Comparison of ENCODE assay signal across 13 cellular contexts in genomic region chr13:24505756-24506155, GRCh38. TPM values are rescaled to one million over a fixed set of nuclear protein-coding genes. Genes with fewer than 3 reads are reported as not detected.
A peak's percentile ranks its signal among the peaks of the same experiment; 100 is the strongest.
DNase-seq lines count a peak whose midpoint lies in the region; ATAC-seq and TF ChIP-seq lines count a peak whose summit lies in the region.
"Had no signal": no experiment of that assay in that cellular context is flagged by ENCODE, and none has a peak within 500 bp of the region (broad histone marks: within the 10 kb centered on the region; RNA-seq: fewer than 3 reads in every experiment).

No MANE protein-coding gene starts in this region.

- H2BK15ac ChIP-seq in IMR-90 (ENCODE audit: low read depth, low read length) = no peak overlapping the region

- peak overlapping the region; percentile 79 for H2AK9ac ChIP-seq in IMR-90 (replicated peaks; ENCODE audit: low read depth, low read length, poor library complexity)

- ATAC-seq in IMR-90 (ENCODE audit: low read depth) = no peak
- peak; percentile 42 for ATAC-seq in upper lobe of right lung
- ATAC-seq in GM19324 (IDR thresholded peaks at IDR 0.05; ENCODE audit: low FRiP score, unreplicated experiment) = no peak
- ATAC-seq in omental fat pad (ENCODE audit: low FRiP score) = no peak

- no peak overlapping the region for H3K18ac ChIP-seq in IMR-90 (ENCODE audit: low read depth, low read length)

- dilution Hi-C loops in IMR-90 (cut with HindIII; ENCODE audit: low sequenced_read_pairs, unreplicated experiment) = no loop called here

- TF ChIP-seq CTCF in IMR-90 (conservative IDR thresholded peaks at IDR 0.05; ENCODE audit: low read depth, low read length) (no peak), neutrophil (IDR thresholded peaks at IDR 0.05) (no peak), upper lobe of right lung (IDR thresholded peaks at IDR 0.05) (no peak), omental fat pad (IDR thresholded peaks at IDR 0.05) (no peak)

- CTCF ChIA-PET in IMR-90 (lab: Yijun Ruan, JAX) = no interaction called here

- no peak overlapping the region for H2BK5ac ChIP-seq in IMR-90 (ENCODE audit: low read depth, low read length, poor library complexity, severe bottlenecking)

- no peak overlapping the region for H3K4me2 ChIP-seq in IMR-90 (ENCODE audit: low read depth, low read length)
- H3K4me2 ChIP-seq: GM23338 had no signal

- H3K36me3 ChIP-seq in H7 (replicated peaks; ENCODE audit: control insufficient read depth, insufficient read depth, low read length) (no peaks in the 10 kb centered on the region), IMR-90 (ENCODE audit: control insufficient read depth, insufficient read depth, low read length) (peaks cover 10% of the 10 kb centered on the region), neutrophil (peaks cover 35% of the 10 kb centered on the region), upper lobe of right lung (peaks cover 22% of the 10 kb centered on the region)

- no peak overlapping the region for H3K4ac ChIP-seq in IMR-90 (ENCODE audit: low read depth, low read length)

- no peak overlapping the region for H4K91ac ChIP-seq in IMR-90 (ENCODE audit: insufficient read depth, low read depth, low read length)

- H3K79me1 ChIP-seq in IMR-90 (ENCODE audit: low read depth in 1 of 2, low read length in 2 of 2) = peaks cover 6 to 69% of the 10 kb centered on the region in 2 experiments

- H3K4me1 ChIP-seq in IMR-90 (ENCODE audit: control insufficient read depth, insufficient read depth, low read length) = peaks cover 16% of the 10 kb centered on the region
- H3K4me1 ChIP-seq in neutrophil (ENCODE audit: control insufficient read depth in 1 of 2, insufficient read depth in 1 of 2, low read depth in 1 of 2, low read length in 1 of 2) = peaks cover 48 to 75% of the 10 kb centered on the region in 2 experiments
- H3K4me1 ChIP-seq in upper lobe of right lung = peaks cover 4% of the 10 kb centered on the region
- H3K4me1 ChIP-seq: HAP-1 had no signal

- POLR2A ChIA-PET in IMR-90 (lab: Charles Lee; ENCODE audit: unreplicated experiment) = no interaction called here

- intact Hi-C loops in IMR-90 (cut with micrococcal nuclease) (no loop called here), upper lobe of right lung (cut with DNase I) (no loop called here)

- H3K4me3 ChIP-seq in H7 (ENCODE audit: insufficient read depth, low read depth, low read length) (no peak overlapping the region), IMR-90 (ENCODE audit: insufficient read depth, low read depth, low read length) (no peak overlapping the region), neutrophil (ENCODE audit: low read depth in 1 of 2, low read length in 1 of 2) (peak overlapping the region; percentile 23 to 32), upper lobe of right lung (no peak overlapping the region)
- H3K4me3 ChIP-seq: GM23338, HAP-1 had no signal

- peak; percentile 16 for DNase-seq in H7
- no peak for DNase-seq in IMR-90
- DNase-seq in upper lobe of right lung = no peak
- no peak for DNase-seq in omental fat pad (ENCODE audit: low spot score)
- no peak for DNase-seq in activated gamma-delta T cell treated with Interleukin-2 at 50 U/mL for 16 hours
- DNase-seq: C1 segment of cervical spinal cord; Calu3; CD4-positive, alpha-beta T cell; DMS 273 treated with DMSO at 0.1 percent for 48 hours had no signal

- in situ Hi-C loops in IMR-90 (cut with MboI; ENCODE audit: low sequenced_read_pairs) = no loop called here

- WGBS in IMR-90 (ENCODE audit: extremely low coverage in 2 of 2, insufficient read length in 1 of 2), 2 experiments = 96% methylated on average over 4 of the region's 20 CpGs; no CpG with 5 or more reads in 1 of the 2 experiments

- H3K9ac ChIP-seq in IMR-90 (ENCODE audit: low read depth, low read length) = no peak overlapping the region

- no peak overlapping the region for H3K23ac ChIP-seq in IMR-90 (ENCODE audit: low read depth, low read length)

- peaks cover 11% of the 10 kb centered on the region for H3K9me1 ChIP-seq in IMR-90 (ENCODE audit: insufficient read depth, low read length)

- peaks cover 21% of the 10 kb centered on the region for H4K20me1 ChIP-seq in IMR-90 (ENCODE audit: insufficient read depth, low read length)

- BruUV-seq in IMR-90 (replicated peaks; lab: Mats Ljungman, UMichigan) = no TSS peak

- no peak overlapping the region for H3K27ac ChIP-seq in IMR-90 (ENCODE audit: insufficient read depth, low read length)
- peak overlapping the region; percentile 99 for H3K27ac ChIP-seq in neutrophil
- H3K27ac ChIP-seq in upper lobe of right lung = peak overlapping the region; percentile 42

- no peak overlapping the region for H3K14ac ChIP-seq in IMR-90 (replicated peaks; ENCODE audit: low read depth, low read length)

- H2BK20ac ChIP-seq in IMR-90 (ENCODE audit: low read depth, low read length) = no peak overlapping the region

- H4K8ac ChIP-seq in IMR-90 (ENCODE audit: low read depth in 2 of 2, low read length in 2 of 2) = no peak overlapping the region

- no peak for TF ChIP-seq RAD21 in IMR-90 (IDR thresholded peaks at IDR 0.05; ENCODE audit: low read length)

- no peaks in the 10 kb centered on the region; the same call in 1 of the 2 replicates for H3K9me3 ChIP-seq in IMR-90 (ENCODE audit: control insufficient read depth, insufficient read depth, low read length)
- H3K9me3 ChIP-seq in neutrophil = no peaks in the 10 kb centered on the region
- no peaks in the 10 kb centered on the region for H3K9me3 ChIP-seq in upper lobe of right lung
- H3K9me3 ChIP-seq: HAP-1 had no signal

- H3K27me3 ChIP-seq in H7 (ENCODE audit: control insufficient read depth, insufficient read depth, low read length) = no peaks in the 10 kb centered on the region
- H3K27me3 ChIP-seq in IMR-90 (ENCODE audit: control insufficient read depth, insufficient read depth, low read length) = no peaks in the 10 kb centered on the region
- no peaks in the 10 kb centered on the region for H3K27me3 ChIP-seq in neutrophil
- H3K27me3 ChIP-seq in upper lobe of right lung = no peaks in the 10 kb centered on the region

- H3K56ac ChIP-seq in IMR-90 (ENCODE audit: extremely low read depth, insufficient read depth, low read length) = no peak overlapping the region

- H4K5ac ChIP-seq in IMR-90 (ENCODE audit: low read depth, low read length) = no peak overlapping the region

- H2AK5ac ChIP-seq in IMR-90 (ENCODE audit: low read depth, low read length) = no peak overlapping the region

- no peak for TF ChIP-seq POLR2A in IMR-90 (IDR thresholded peaks at IDR 0.05; ENCODE audit: low read depth, low read length)

- no peak overlapping the region for H2AFZ ChIP-seq in IMR-90 (replicated peaks; ENCODE audit: low read length, poor library complexity)
- H2AFZ ChIP-seq: GM23338 had no signal

- no peak overlapping the region for H2BK120ac ChIP-seq in IMR-90 (ENCODE audit: low read depth, low read length)

TF ChIP-seq in IMR-90, 13 proteins besides CTCF, POLR2A, EP300 and RAD21:
- TF ChIP-seq CEBPB (IDR thresholded peaks at IDR 0.05; ENCODE audit: low read depth, low read length) = no peak
- no peak for TF ChIP-seq RFX5 (IDR thresholded peaks at IDR 0.05; ENCODE audit: low read depth, low read length)

RNA-seq across cellular contexts. Expression of gene PARP4, which starts 6.8 kb away (rescaled TPM):
- 28.7 and 29.2 TPM in 2 replicates for total RNA-seq in H7 (2014; rRNA removed; shearing (Covaris generic))
- total RNA-seq in IMR-90 (2012; rRNA removed) (50.0 and 50.2 TPM in 2 replicates), upper lobe of right lung (70.3 TPM), omental fat pad (10 to 100 TPM; 44.1 to 59.0 (median 51.3) TPM)
- polyA plus RNA-seq in IMR-90 (2012; rRNA removed) = 27.6 and 31.7 TPM in 2 replicates
- polyA plus RNA-seq in IMR-90 (2012; cell fraction: cytosol; rRNA removed) = 10.7 and 10.9 TPM in 2 replicates
- 18.6 and 48.8 TPM in 2 replicates for polyA plus RNA-seq in IMR-90 (2012; cell fraction: nucleus; rRNA removed; ENCODE audit: low replicate concordance)

Comparison
In these comparisons a context has a peak if more than half of its experiments do, and no peak if none do; other contexts are left out.
1. H3K4me3 ChIP-seq: peak in neutrophil (2 of 2); none in H7 (single experiment), IMR-90 (single experiment) and upper lobe of right lung (single experiment).